In the genomic region with DNA sequence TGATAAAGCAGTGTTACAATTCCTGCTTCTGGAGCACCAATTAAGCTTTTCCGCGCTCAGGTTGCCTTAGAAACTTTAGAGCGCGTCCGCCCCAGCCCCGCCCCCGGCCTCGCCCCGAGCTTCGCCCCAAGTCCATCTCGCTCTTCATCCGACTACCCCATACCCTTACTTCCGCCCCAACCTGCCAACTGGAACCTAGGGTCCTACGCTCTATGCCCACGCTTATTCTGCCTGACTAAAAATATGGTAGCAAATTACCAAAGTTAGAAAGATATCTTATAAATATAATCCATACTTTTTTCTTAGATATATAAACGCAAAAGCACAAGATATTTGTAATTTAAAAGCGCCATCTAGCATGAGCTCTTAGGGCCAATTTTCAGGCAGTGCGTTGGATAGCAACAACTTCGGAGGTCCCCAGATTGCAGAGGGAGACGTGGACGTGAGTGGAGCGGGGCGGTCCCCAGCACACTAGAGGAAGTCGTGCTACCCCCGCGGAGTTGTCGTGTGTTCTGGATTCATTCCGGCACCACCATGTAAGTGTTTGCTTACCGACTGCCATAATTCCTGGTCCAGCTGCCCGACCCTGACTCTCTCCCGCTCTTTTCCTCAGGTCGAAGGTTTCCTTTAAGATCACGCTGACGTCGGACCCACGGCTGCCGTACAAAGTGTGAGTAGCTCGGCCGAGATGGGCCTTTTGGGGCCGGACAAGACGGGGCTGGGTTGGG, we compare ENCODE assay signal across 1 cellular context.
TF ChIP-seq lines count a peak whose summit lies in the region.

A gene (plus strand): TSS at position 466 of the 728 bp plus-strand sequence. CDS start 69 bp downstream, at position 535.

TF ChIP-seq in K562, 482 proteins besides CTCF, POLR2A, EP300 and RAD21 (continued from another document and continues in another):
- TF ChIP-seq, protein P1, sequence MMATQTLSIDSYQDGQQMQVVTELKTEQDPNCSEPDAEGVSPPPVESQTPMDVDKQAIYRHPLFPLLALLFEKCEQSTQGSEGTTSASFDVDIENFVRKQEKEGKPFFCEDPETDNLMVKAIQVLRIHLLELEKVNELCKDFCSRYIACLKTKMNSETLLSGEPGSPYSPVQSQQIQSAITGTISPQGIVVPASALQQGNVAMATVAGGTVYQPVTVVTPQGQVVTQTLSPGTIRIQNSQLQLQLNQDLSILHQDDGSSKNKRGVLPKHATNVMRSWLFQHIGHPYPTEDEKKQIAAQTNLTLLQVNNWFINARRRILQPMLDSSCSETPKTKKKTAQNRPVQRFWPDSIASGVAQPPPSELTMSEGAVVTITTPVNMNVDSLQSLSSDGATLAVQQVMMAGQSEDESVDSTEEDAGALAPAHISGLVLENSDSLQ (IDR thresholded peaks at IDR 0.05), result peak; percentile 48
- TF ChIP-seq ZNF764 (CRISPR knock-in tag; IDR thresholded peaks at IDR 0.05; ENCODE audit: low read depth) (no peak), ZNF316 (IDR thresholded peaks at IDR 0.05) (no peak), GTF2F1 (IDR thresholded peaks at IDR 0.05; ENCODE audit: low read depth, low read length) (no peak), YBX1 (IDR thresholded peaks at IDR 0.05) (no peak), ERF (CRISPR knock-in tag; IDR thresholded peaks at IDR 0.05) (no peak), ZKSCAN3 (CRISPR knock-in tag; IDR thresholded peaks at IDR 0.05) (no peak), CCNT2 (IDR thresholded peaks at IDR 0.05; ENCODE audit: borderline replicate concordance, extremely low read depth, insufficient read length, low read depth, low read length) (no peak), RBBP5 (IDR thresholded peaks at IDR 0.05; ENCODE audit: borderline replicate concordance, insufficient read depth, low read length, poor library complexity, severe bottlenecking) (peak; percentile 68), ATF1 (CRISPR knock-in tag; IDR thresholded peaks at IDR 0.05) (no peak), ATF1 (tag; IDR thresholded peaks at IDR 0.05) (peak; percentile 90), POLR2H (tag; IDR thresholded peaks at IDR 0.05; ENCODE audit: low read depth) (peak; percentile 60), EP400 (IDR thresholded peaks at IDR 0.05) (peak; percentile 94), RFX7 (CRISPR knock-in tag; IDR thresholded peaks at IDR 0.05) (no peak), NR4A1 (CRISPR knock-in tag; IDR thresholded peaks at IDR 0.05) (no peak), NR4A1 (tag; IDR thresholded peaks at IDR 0.05) (no peak), DNMT1 (IDR thresholded peaks at IDR 0.05) (no peak), ZNF274 (IDR thresholded peaks at IDR 0.05; ENCODE audit: borderline replicate concordance, low read depth, low read length) (no peak), SMC3 (conservative IDR thresholded peaks at IDR 0.05; ENCODE audit: insufficient read depth, low read depth, low read length) (no peak), ZFP30 (CRISPR knock-in tag; IDR thresholded peaks at IDR 0.05; ENCODE audit: borderline replicate concordance) (no peak), POLR3A (IDR thresholded peaks at IDR 0.05; ENCODE audit: borderline replicate concordance, extremely low read depth, insufficient read depth, insufficient read length) (no peak), ZSCAN32 (CRISPR knock-in tag; IDR thresholded peaks at IDR 0.05) (no peak), MEF2D (tag; conservative IDR thresholded peaks at IDR 0.05; ENCODE audit: low read depth) (no peak), GATAD2A (IDR thresholded peaks at IDR 0.05) (no peak), PHB (CRISPR knock-in tag; IDR thresholded peaks at IDR 0.05) (no peak), MTA3 (IDR thresholded peaks at IDR 0.05; ENCODE audit: borderline replicate concordance) (no peak), ZNF121 (CRISPR knock-in tag; conservative IDR thresholded peaks at IDR 0.05) (no peak), CBFA2T2 (conservative IDR thresholded peaks at IDR 0.05) (no peak), SPI1 (IDR thresholded peaks at IDR 0.05; ENCODE audit: borderline replicate concordance, low read depth, low read length) (peak; percentile 50; the same call in 1 of the 2 replicates), E2F3 (CRISPR knock-in tag; IDR thresholded peaks at IDR 0.05) (no peak), ETV6 (IDR thresholded peaks at IDR 0.05; ENCODE audit: borderline replicate concordance in 1 of 2, low read depth in 2 of 2, low read length in 1 of 2) (no peak), ETV6 (CRISPR knock-in tag; IDR thresholded peaks at IDR 0.05; ENCODE audit: borderline replicate concordance) (no peak), STAT5A (IDR thresholded peaks at IDR 0.05; ENCODE audit: borderline replicate concordance, low read length) (no peak), NR2F6 (CRISPR knock-in tag; IDR thresholded peaks at IDR 0.05) (no peak), HNRNPH1 (optimal IDR thresholded peaks at IDR 0.05; ENCODE audit: low read depth, low read length) (no peak), TAF1 (IDR thresholded peaks at IDR 0.05; ENCODE audit: control insufficient read depth, extremely low read depth, insufficient read depth, low read length, severe bottlenecking) (peak; percentile 63), POLR2AphosphoS5 (IDR thresholded peaks at IDR 0.05; ENCODE audit: control insufficient read depth, insufficient read depth, low read depth, low read length) (peak; percentile 40; the same call in 1 of the 2 replicates), HDAC2 (IDR thresholded peaks at IDR 0.05) (no peak), GATAD2B (IDR thresholded peaks at IDR 0.05; ENCODE audit: borderline replicate concordance) (no peak), FOXM1 (IDR thresholded peaks at IDR 0.05; ENCODE audit: low read depth) (0 out of 2 replicates have a peak, but pooled peaks have one; percentile 49), FOXM1 (CRISPR knock-in tag; IDR thresholded peaks at IDR 0.05; ENCODE audit: low read depth) (no peak), TOE1 (IDR thresholded peaks at IDR 0.05; ENCODE audit: borderline replicate concordance) (peak; percentile 86), TOE1 (CRISPR knock-in tag; IDR thresholded peaks at IDR 0.05; ENCODE audit: borderline replicate concordance, low read depth) (no peak), KHSRP (IDR thresholded peaks at IDR 0.05) (no peak), FOXP1 (CRISPR knock-in tag; IDR thresholded peaks at IDR 0.05) (no peak), ZNF436 (CRISPR knock-in tag; IDR thresholded peaks at IDR 0.05) (no peak), MYC (IDR thresholded peaks at IDR 0.05; ENCODE audit: low read depth, low read length) (peak; percentile 55; the same call in 1 of the 2 replicates), MYC (CRISPR knock-in tag; IDR thresholded peaks at IDR 0.05; ENCODE audit: borderline replicate concordance, low read depth) (0 out of 2 replicates have a peak, but pooled peaks have one; percentile 54), ZNF174 (CRISPR knock-in tag; IDR thresholded peaks at IDR 0.05) (no peak), MTF1 (CRISPR knock-in tag; IDR thresholded peaks at IDR 0.05; ENCODE audit: borderline replicate concordance) (no peak), SUPT5H (IDR thresholded peaks at IDR 0.05) (peak; percentile 76), HDAC1 (IDR thresholded peaks at IDR 0.05) (peak in 1 of 2 experiments; percentile 54; a peak in 1 of 4 replicates), ELF2 (CRISPR knock-in tag; IDR thresholded peaks at IDR 0.05) (peak; percentile 82)
- TF ChIP-seq, protein P2, sequence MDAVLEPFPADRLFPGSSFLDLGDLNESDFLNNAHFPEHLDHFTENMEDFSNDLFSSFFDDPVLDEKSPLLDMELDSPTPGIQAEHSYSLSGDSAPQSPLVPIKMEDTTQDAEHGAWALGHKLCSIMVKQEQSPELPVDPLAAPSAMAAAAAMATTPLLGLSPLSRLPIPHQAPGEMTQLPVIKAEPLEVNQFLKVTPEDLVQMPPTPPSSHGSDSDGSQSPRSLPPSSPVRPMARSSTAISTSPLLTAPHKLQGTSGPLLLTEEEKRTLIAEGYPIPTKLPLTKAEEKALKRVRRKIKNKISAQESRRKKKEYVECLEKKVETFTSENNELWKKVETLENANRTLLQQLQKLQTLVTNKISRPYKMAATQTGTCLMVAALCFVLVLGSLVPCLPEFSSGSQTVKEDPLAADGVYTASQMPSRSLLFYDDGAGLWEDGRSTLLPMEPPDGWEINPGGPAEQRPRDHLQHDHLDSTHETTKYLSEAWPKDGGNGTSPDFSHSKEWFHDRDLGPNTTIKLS (IDR thresholded peaks at IDR 0.05; ENCODE audit: borderline replicate concordance, low read depth), result peak; percentile 97
- TF ChIP-seq, protein P3, sequence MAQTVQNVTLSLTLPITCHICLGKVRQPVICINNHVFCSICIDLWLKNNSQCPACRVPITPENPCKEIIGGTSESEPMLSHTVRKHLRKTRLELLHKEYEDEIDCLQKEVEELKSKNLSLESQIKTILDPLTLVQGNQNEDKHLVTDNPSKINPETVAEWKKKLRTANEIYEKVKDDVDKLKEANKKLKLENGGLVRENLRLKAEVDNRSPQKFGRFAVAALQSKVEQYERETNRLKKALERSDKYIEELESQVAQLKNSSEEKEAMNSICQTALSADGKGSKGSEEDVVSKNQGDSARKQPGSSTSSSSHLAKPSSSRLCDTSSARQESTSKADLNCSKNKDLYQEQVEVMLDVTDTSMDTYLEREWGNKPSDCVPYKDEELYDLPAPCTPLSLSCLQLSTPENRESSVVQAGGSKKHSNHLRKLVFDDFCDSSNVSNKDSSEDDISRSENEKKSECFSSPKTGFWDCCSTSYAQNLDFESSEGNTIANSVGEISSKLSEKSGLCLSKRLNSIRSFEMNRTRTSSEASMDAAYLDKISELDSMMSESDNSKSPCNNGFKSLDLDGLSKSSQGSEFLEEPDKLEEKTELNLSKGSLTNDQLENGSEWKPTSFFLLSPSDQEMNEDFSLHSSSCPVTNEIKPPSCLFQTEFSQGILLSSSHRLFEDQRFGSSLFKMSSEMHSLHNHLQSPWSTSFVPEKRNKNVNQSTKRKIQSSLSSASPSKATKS (CRISPR knock-in tag; IDR thresholded peaks at IDR 0.05), result no peak
- TF ChIP-seq, protein P4, sequence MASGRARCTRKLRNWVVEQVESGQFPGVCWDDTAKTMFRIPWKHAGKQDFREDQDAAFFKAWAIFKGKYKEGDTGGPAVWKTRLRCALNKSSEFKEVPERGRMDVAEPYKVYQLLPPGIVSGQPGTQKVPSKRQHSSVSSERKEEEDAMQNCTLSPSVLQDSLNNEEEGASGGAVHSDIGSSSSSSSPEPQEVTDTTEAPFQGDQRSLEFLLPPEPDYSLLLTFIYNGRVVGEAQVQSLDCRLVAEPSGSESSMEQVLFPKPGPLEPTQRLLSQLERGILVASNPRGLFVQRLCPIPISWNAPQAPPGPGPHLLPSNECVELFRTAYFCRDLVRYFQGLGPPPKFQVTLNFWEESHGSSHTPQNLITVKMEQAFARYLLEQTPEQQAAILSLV (tag; IDR thresholded peaks at IDR 0.05), result no peak
- TF ChIP-seq, protein P5, sequence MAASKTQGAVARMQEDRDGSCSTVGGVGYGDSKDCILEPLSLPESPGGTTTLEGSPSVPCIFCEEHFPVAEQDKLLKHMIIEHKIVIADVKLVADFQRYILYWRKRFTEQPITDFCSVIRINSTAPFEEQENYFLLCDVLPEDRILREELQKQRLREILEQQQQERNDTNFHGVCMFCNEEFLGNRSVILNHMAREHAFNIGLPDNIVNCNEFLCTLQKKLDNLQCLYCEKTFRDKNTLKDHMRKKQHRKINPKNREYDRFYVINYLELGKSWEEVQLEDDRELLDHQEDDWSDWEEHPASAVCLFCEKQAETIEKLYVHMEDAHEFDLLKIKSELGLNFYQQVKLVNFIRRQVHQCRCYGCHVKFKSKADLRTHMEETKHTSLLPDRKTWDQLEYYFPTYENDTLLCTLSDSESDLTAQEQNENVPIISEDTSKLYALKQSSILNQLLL (CRISPR knock-in tag; IDR thresholded peaks at IDR 0.05; ENCODE audit: borderline replicate concordance), result no peak
- TF ChIP-seq, protein P6, sequence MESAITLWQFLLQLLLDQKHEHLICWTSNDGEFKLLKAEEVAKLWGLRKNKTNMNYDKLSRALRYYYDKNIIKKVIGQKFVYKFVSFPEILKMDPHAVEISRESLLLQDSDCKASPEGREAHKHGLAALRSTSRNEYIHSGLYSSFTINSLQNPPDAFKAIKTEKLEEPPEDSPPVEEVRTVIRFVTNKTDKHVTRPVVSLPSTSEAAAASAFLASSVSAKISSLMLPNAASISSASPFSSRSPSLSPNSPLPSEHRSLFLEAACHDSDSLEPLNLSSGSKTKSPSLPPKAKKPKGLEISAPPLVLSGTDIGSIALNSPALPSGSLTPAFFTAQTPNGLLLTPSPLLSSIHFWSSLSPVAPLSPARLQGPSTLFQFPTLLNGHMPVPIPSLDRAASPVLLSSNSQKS (CRISPR knock-in tag; IDR thresholded peaks at IDR 0.05), result no peak
- TF ChIP-seq, protein P7, sequence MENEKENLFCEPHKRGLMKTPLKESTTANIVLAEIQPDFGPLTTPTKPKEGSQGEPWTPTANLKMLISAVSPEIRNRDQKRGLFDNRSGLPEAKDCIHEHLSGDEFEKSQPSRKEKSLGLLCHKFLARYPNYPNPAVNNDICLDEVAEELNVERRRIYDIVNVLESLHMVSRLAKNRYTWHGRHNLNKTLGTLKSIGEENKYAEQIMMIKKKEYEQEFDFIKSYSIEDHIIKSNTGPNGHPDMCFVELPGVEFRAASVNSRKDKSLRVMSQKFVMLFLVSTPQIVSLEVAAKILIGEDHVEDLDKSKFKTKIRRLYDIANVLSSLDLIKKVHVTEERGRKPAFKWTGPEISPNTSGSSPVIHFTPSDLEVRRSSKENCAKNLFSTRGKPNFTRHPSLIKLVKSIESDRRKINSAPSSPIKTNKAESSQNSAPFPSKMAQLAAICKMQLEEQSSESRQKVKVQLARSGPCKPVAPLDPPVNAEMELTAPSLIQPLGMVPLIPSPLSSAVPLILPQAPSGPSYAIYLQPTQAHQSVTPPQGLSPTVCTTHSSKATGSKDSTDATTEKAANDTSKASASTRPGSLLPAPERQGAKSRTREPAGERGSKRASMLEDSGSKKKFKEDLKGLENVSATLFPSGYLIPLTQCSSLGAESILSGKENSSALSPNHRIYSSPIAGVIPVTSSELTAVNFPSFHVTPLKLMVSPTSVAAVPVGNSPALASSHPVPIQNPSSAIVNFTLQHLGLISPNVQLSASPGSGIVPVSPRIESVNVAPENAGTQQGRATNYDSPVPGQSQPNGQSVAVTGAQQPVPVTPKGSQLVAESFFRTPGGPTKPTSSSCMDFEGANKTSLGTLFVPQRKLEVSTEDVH (IDR thresholded peaks at IDR 0.05; ENCODE audit: low read depth, partially characterized antibody), result no peak
- TF ChIP-seq, protein P8, sequence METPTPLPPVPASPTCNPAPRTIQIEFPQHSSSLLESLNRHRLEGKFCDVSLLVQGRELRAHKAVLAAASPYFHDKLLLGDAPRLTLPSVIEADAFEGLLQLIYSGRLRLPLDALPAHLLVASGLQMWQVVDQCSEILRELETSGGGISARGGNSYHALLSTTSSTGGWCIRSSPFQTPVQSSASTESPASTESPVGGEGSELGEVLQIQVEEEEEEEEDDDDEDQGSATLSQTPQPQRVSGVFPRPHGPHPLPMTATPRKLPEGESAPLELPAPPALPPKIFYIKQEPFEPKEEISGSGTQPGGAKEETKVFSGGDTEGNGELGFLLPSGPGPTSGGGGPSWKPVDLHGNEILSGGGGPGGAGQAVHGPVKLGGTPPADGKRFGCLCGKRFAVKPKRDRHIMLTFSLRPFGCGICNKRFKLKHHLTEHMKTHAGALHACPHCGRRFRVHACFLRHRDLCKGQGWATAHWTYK (CRISPR knock-in tag; IDR thresholded peaks at IDR 0.05), result no peak
- TF ChIP-seq, protein P9, sequence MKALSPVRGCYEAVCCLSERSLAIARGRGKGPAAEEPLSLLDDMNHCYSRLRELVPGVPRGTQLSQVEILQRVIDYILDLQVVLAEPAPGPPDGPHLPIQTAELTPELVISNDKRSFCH (CRISPR knock-in tag; IDR thresholded peaks at IDR 0.05), result no peak
- TF ChIP-seq, protein P9 (tag; IDR thresholded peaks at IDR 0.05), result no peak
